ENCODE assay signal across 17 cellular contexts in genomic region chr22:35229865-35230264, GRCh38. TPM values are rescaled to one million over a fixed set of nuclear protein-coding genes. Genes with fewer than 3 reads are reported as not detected.
A peak's percentile ranks its signal among the peaks of the same experiment; 100 is the strongest.
DNase-seq lines count a peak whose midpoint lies in the region; ATAC-seq, FAIRE-seq and TF ChIP-seq lines count a peak whose summit lies in the region.
"Had no signal": no experiment of that assay in that cellular context is flagged by ENCODE, and none has a peak within 500 bp of the region (broad histone marks: within the 10 kb centered on the region; RNA-seq: fewer than 3 reads in every experiment).

No MANE protein-coding gene starts in this region.

- no peak for DNase-seq in GM12892 (ENCODE audit: insufficient read length)
- peak; percentile 79 for DNase-seq in NCI-H82 (lab: John Stamatoyannopoulos, UW)
- no peak for DNase-seq in SK-N-MC (ENCODE audit: low read depth, low spot score)
- DNase-seq in osteoblast (ENCODE audit: insufficient read length, low spot score, missing footprints) = peak; percentile 15
- DNase-seq: ACHN, AML-193, NCI-H1092 treated with DMSO at 0.1 percent for 48 hours, NCI-H1694 treated with DMSO at 0.1 percent for 48 hours, NCI-H2107, NCI-H2227 treated with DMSO at 0.1 percent for 48 hours had no signal

- ATAC-seq in HG02623 (IDR thresholded peaks at IDR 0.05; ENCODE audit: unreplicated experiment) (no peak), HG03196 (IDR thresholded peaks at IDR 0.05; ENCODE audit: unreplicated experiment) (no peak), GM21526 (IDR thresholded peaks at IDR 0.05; ENCODE audit: low FRiP score, unreplicated experiment) (no peak)
- ATAC-seq: GM23338, SK-N-SH treated with all-trans-retinoic acid at 6 μM for 48 hours had no signal

- FAIRE-seq in GM12892 (lab: Jason Lieb, UNC) = peak; percentile 17
- FAIRE-seq: RCC 7860 had no signal

- peak overlapping the region; percentile 80 for H3K9ac ChIP-seq in SK-N-MC (ENCODE audit: insufficient read length)
- H3K9ac ChIP-seq: KMS-11 had no signal

- TF ChIP-seq POLR2A in GM12892 (IDR thresholded peaks at IDR 0.05; ENCODE audit: low read depth, low read length) = no peak

- H3K27me3 ChIP-seq in osteoblast (ENCODE audit: insufficient read depth, low read length) = peaks cover 28% of the 10 kb centered on the region

- H2AFZ ChIP-seq in osteoblast (ENCODE audit: low read length) = no peak overlapping the region
- H2AFZ ChIP-seq: GM23338 had no signal

- no peaks in the 10 kb centered on the region for H4K20me1 ChIP-seq in osteoblast (ENCODE audit: insufficient read depth, low read length)

- H3K27ac ChIP-seq in SK-N-MC (no peak overlapping the region), osteoblast (ENCODE audit: low read depth, low read length) (no peak overlapping the region)
- H3K27ac ChIP-seq: KMS-11 had no signal

- TF ChIP-seq CTCF in osteoblast (IDR thresholded peaks at IDR 0.05; ENCODE audit: extremely low read depth, low read depth, low read length) = no peak

- H3K36me3 ChIP-seq in SK-N-MC (ENCODE audit: insufficient read depth, low read length) (peaks cover 3% of the 10 kb centered on the region; the same call in 1 of the 2 replicates), osteoblast (ENCODE audit: insufficient read depth, low read length) (no peaks in the 10 kb centered on the region)

- no peak overlapping the region for H3K4me2 ChIP-seq in osteoblast (ENCODE audit: insufficient read depth, low read length)
- H3K4me2 ChIP-seq: GM23338, KMS-11 had no signal

- H3K4me1 ChIP-seq in osteoblast (ENCODE audit: insufficient read depth, low read length) = no peaks in the 10 kb centered on the region

- H3K9me3 ChIP-seq in SK-N-MC (ENCODE audit: low read depth, low read length) (no peaks in the 10 kb centered on the region), osteoblast (ENCODE audit: low read depth, low read length) (no peaks in the 10 kb centered on the region)

- no peaks in the 10 kb centered on the region for H3K79me2 ChIP-seq in osteoblast (ENCODE audit: insufficient read depth, low read length)

- peak overlapping the region; percentile 87 for H3K4me3 ChIP-seq in SK-N-MC
- H3K4me3 ChIP-seq in osteoblast (ENCODE audit: insufficient read depth, low read length) = no peak overlapping the region
- H3K4me3 ChIP-seq: GM23338 had no signal

RNA-seq across cellular contexts. Expression of gene HMGXB4, which starts 27.4 kb away (rescaled TPM):
- polyA plus RNA-seq in GM12892 (2012; ENCODE audit: missing spikeins) = 22.1 TPM
- 19.2 and 20.9 TPM in 2 replicates for total RNA-seq in osteoblast

Comparison
In these comparisons a context has a peak if more than half of its experiments do, and no peak if none do; other contexts are left out.
1. DNase-seq: peak in NCI-H82 (single experiment) and osteoblast (single experiment); none in GM12892 (single experiment) and SK-N-MC (single experiment).